Comparison of ENCODE assay signal across 2 cellular contexts in the genomic region with DNA sequence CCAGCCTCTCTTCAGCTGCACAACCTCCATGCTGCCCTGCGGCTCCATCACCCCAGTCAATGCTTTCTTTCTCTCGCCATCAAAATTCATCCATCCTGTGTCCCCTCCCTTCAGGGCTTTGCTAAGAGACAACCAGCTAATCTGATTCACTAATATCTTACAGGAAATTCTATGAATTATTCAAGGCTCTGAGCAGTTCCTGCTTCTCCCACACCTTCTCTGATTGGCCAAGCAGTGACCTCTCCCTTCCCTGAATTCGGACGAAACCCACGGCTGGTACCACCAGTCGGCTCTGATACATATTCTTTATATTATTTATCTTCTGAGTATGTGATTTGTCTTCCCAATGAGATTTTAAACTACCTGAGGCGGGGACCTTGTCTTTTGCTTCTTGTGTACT.
TF ChIP-seq lines count a peak whose summit lies in the region.

No MANE protein-coding gene starts in this region.

TF ChIP-seq in SK-N-SH, 30 proteins besides CTCF, POLR2A, EP300 and RAD21:
- TF ChIP-seq NFIC (IDR thresholded peaks at IDR 0.05; ENCODE audit: borderline replicate concordance) (no peak), POLR2AphosphoS5 (IDR thresholded peaks at IDR 0.05; ENCODE audit: low read depth, low read length) (no peak), FOXJ3 (CRISPR knock-in tag; IDR thresholded peaks at IDR 0.05) (no peak)

TF ChIP-seq in SK-N-SH treated with all-trans-retinoic acid at 6 μM for 48 hours, 23 proteins besides CTCF, POLR2A, EP300 and RAD21:
- TF ChIP-seq GLIS3 (CRISPR knock-in tag; IDR thresholded peaks at IDR 0.05): no peak
- TF ChIP-seq, protein P1, sequence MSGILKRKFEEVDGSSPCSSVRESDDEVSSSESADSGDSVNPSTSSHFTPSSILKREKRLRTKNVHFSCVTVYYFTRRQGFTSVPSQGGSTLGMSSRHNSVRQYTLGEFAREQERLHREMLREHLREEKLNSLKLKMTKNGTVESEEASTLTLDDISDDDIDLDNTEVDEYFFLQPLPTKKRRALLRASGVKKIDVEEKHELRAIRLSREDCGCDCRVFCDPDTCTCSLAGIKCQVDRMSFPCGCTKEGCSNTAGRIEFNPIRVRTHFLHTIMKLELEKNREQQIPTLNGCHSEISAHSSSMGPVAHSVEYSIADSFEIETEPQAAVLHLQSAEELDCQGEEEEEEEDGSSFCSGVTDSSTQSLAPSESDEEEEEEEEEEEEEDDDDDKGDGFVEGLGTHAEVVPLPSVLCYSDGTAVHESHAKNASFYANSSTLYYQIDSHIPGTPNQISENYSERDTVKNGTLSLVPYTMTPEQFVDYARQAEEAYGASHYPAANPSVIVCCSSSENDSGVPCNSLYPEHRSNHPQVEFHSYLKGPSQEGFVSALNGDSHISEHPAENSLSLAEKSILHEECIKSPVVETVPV (CRISPR knock-in tag; IDR thresholded peaks at IDR 0.05): no peak
- TF ChIP-seq, protein P2, sequence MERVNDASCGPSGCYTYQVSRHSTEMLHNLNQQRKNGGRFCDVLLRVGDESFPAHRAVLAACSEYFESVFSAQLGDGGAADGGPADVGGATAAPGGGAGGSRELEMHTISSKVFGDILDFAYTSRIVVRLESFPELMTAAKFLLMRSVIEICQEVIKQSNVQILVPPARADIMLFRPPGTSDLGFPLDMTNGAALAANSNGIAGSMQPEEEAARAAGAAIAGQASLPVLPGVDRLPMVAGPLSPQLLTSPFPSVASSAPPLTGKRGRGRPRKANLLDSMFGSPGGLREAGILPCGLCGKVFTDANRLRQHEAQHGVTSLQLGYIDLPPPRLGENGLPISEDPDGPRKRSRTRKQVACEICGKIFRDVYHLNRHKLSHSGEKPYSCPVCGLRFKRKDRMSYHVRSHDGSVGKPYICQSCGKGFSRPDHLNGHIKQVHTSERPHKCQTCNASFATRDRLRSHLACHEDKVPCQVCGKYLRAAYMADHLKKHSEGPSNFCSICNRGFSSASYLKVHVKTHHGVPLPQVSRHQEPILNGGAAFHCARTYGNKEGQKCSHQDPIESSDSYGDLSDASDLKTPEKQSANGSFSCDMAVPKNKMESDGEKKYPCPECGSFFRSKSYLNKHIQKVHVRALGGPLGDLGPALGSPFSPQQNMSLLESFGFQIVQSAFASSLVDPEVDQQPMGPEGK (CRISPR knock-in tag; IDR thresholded peaks at IDR 0.05; ENCODE audit: borderline replicate concordance): no peak
- TF ChIP-seq, protein P3, sequence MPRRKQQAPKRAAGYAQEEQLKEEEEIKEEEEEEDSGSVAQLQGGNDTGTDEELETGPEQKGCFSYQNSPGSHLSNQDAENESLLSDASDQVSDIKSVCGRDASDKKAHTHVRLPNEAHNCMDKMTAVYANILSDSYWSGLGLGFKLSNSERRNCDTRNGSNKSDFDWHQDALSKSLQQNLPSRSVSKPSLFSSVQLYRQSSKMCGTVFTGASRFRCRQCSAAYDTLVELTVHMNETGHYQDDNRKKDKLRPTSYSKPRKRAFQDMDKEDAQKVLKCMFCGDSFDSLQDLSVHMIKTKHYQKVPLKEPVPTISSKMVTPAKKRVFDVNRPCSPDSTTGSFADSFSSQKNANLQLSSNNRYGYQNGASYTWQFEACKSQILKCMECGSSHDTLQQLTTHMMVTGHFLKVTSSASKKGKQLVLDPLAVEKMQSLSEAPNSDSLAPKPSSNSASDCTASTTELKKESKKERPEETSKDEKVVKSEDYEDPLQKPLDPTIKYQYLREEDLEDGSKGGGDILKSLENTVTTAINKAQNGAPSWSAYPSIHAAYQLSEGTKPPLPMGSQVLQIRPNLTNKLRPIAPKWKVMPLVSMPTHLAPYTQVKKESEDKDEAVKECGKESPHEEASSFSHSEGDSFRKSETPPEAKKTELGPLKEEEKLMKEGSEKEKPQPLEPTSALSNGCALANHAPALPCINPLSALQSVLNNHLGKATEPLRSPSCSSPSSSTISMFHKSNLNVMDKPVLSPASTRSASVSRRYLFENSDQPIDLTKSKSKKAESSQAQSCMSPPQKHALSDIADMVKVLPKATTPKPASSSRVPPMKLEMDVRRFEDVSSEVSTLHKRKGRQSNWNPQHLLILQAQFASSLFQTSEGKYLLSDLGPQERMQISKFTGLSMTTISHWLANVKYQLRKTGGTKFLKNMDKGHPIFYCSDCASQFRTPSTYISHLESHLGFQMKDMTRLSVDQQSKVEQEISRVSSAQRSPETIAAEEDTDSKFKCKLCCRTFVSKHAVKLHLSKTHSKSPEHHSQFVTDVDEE (CRISPR knock-in tag; IDR thresholded peaks at IDR 0.05): no peak
- TF ChIP-seq BACH2 (CRISPR knock-in tag; IDR thresholded peaks at IDR 0.05; ENCODE audit: borderline replicate concordance): no peak
- TF ChIP-seq CSDC2 (CRISPR knock-in tag; IDR thresholded peaks at IDR 0.05): no peak
- no peak for TF ChIP-seq ZC3H10 (CRISPR knock-in tag; IDR thresholded peaks at IDR 0.05)
- TF ChIP-seq, protein P4, sequence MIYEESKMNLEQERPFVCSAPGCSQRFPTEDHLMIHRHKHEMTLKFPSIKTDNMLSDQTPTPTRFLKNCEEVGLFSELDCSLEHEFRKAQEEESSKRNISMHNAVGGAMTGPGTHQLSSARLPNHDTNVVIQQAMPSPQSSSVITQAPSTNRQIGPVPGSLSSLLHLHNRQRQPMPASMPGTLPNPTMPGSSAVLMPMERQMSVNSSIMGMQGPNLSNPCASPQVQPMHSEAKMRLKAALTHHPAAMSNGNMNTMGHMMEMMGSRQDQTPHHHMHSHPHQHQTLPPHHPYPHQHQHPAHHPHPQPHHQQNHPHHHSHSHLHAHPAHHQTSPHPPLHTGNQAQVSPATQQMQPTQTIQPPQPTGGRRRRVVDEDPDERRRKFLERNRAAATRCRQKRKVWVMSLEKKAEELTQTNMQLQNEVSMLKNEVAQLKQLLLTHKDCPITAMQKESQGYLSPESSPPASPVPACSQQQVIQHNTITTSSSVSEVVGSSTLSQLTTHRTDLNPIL (CRISPR knock-in tag; IDR thresholded peaks at IDR 0.05; ENCODE audit: low read depth): no peak
- TF ChIP-seq ZFP30 (CRISPR knock-in tag; IDR thresholded peaks at IDR 0.05): no peak
- TF ChIP-seq ZNF70 (CRISPR knock-in tag; IDR thresholded peaks at IDR 0.05): no peak
- TF ChIP-seq ESRRG (CRISPR knock-in tag; IDR thresholded peaks at IDR 0.05): no peak
- no peak for TF ChIP-seq ZNF565 (CRISPR knock-in tag; conservative IDR thresholded peaks at IDR 0.05; ENCODE audit: low read depth)
- TF ChIP-seq ZNF8 (CRISPR knock-in tag; IDR thresholded peaks at IDR 0.05): no peak
- no peak for TF ChIP-seq RARB (CRISPR knock-in tag; IDR thresholded peaks at IDR 0.05)
- TF ChIP-seq TCF4 (CRISPR knock-in tag; IDR thresholded peaks at IDR 0.05; ENCODE audit: borderline replicate concordance): no peak
- TF ChIP-seq PPARA (CRISPR knock-in tag; IDR thresholded peaks at IDR 0.05; ENCODE audit: borderline replicate concordance): no peak
- TF ChIP-seq ISL1 (CRISPR knock-in tag; IDR thresholded peaks at IDR 0.05): no peak
- no peak for TF ChIP-seq ZFP3 (CRISPR knock-in tag; IDR thresholded peaks at IDR 0.05)
